ENCODE assay signal across 29 cellular contexts in the genomic region with DNA sequence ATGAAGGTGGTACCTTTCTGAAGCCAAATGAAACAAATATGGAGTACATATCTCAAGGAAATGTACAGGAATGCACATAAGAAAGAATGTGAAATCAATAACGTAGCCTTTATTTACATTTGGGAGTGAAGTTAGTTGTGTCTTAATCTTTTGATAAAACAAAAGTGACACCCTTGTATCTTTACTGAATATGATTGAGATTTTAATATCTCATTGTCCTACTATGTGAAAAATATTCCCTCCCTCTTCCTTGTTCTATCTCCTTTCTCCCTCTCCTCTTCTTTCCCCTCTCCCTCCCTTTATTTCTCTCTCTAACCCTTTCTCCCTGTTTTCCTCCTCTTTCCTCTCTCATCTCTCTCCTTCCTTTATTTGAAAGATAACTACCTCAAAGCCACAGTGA.
"Had no signal": no experiment of that assay in that cellular context is flagged by ENCODE, and none has a peak within 500 bp of the region (broad histone marks: within the 10 kb centered on the region; RNA-seq: fewer than 3 reads in every experiment).

No MANE protein-coding gene starts in this region.

- ATAC-seq: stimulated activated effector memory CD8-positive, alpha-beta T cell treated with anti-CD3 and anti-CD28 coated beads, Interleukin-12 subunit alpha, Interleukin-12 subunit beta, amount 100 ng/mL, for 72 hours; stimulated activated memory B cell treated with anti-CD40 and anti-IgM and Interleukin-4, amounts not matched to agents 10 μg/mL and 1 μg/mL and 100 μg/mL, for 72 hours; stimulated activated naive B cell treated with anti-CD40 and anti-IgM and Interleukin-4, amounts not matched to agents 10 μg/mL and 1 μg/mL and 100 μg/mL, for 72 hours; stimulated activated naive CD8-positive, alpha-beta T cell treated with anti-CD3 and anti-CD28 coated beads, Interleukin-15, amount 100 ng/mL, for 72 hours; stimulated activated naive CD8-positive, alpha-beta T cell treated with anti-CD3 and anti-CD28 coated beads, Interleukin-15, Interleukin-2, amounts not matched to agents 100 U/mL and 50 U/mL, for 24 hours; upper lobe of right lung had no signal

- H3K27me3 ChIP-seq: stomach, suprapubic skin, testis, thyroid gland, tibial artery, tibial nerve, transverse colon, upper lobe of left lung, upper lobe of right lung, uterus, vagina had no signal

- H3K36me3 ChIP-seq: stomach, suprapubic skin, thoracic aorta, thyroid gland, tibial artery, tibial nerve, transverse colon, upper lobe of left lung, upper lobe of right lung, uterus, vagina had no signal

- H3K27ac ChIP-seq: stomach, suprapubic skin, testis, thoracic aorta, thyroid gland, tibial artery, tibial nerve, transverse colon, upper lobe of left lung, upper lobe of right lung, uterus, vagina had no signal

- H3K36me3 Mint-ChIP-seq: stimulated activated effector memory CD8-positive, alpha-beta T cell treated with anti-CD3 and anti-CD28 coated beads, Interleukin-12 subunit alpha, Interleukin-12 subunit beta, amount 100 ng/mL, for 72 hours; stimulated activated memory B cell treated with anti-CD40 and anti-IgM and Interleukin-4, amounts not matched to agents 10 μg/mL and 1 μg/mL and 100 μg/mL, for 72 hours; stimulated activated naive B cell treated with anti-CD40 and anti-IgM and Interleukin-4, amounts not matched to agents 10 μg/mL and 1 μg/mL and 100 μg/mL, for 72 hours; type B pancreatic cell had no signal

- FAIRE-seq: urothelium cell line had no signal

- H3K4me1 Mint-ChIP-seq: stimulated activated effector memory CD8-positive, alpha-beta T cell treated with anti-CD3 and anti-CD28 coated beads, Interleukin-12 subunit alpha, Interleukin-12 subunit beta, amount 100 ng/mL, for 72 hours; stimulated activated memory B cell treated with anti-CD40 and anti-IgM and Interleukin-4, amounts not matched to agents 10 μg/mL and 1 μg/mL and 100 μg/mL, for 72 hours; stimulated activated naive B cell treated with anti-CD40 and anti-IgM and Interleukin-4, amounts not matched to agents 10 μg/mL and 1 μg/mL and 100 μg/mL, for 72 hours; stimulated activated naive CD8-positive, alpha-beta T cell treated with anti-CD3 and anti-CD28 coated beads, Interleukin-15, amount 100 ng/mL, for 72 hours had no signal

- DNase-seq: stimulated activated CD4-positive, alpha-beta T cell treated with anti-CD3 and anti-CD28 coated beads, Interleukin-2, amount 100 ng/mL, for 48 hours; stimulated activated CD4-positive, alpha-beta T cell treated with anti-CD3 and anti-CD28 coated beads, Interleukin-4, amount 100 ng/mL, for 1 hour; stimulated activated CD4-positive, alpha-beta T cell treated with anti-CD3 and anti-CD28 coated beads, Interleukin-4, amount 100 ng/mL, for 24 hours; stimulated activated CD4-positive, alpha-beta T cell treated with anti-CD3 and anti-CD28 coated beads, Interleukin-4, amount 100 ng/mL, for 4 hours; stimulated activated CD8-positive, alpha-beta memory T cell treated with anti-CD3 and anti-CD28 coated beads, Interleukin-4, amount 100 ng/mL, for 48 hours; stimulated activated naive B cell treated with anti-CD40 and anti-IgM and Interleukin-4, amounts not matched to agents 10 μg/mL and 1 μg/mL and 100 μg/mL, for 72 hours; stimulated activated naive CD4-positive, alpha-beta T cell; stimulated activated naive CD4-positive, alpha-beta T cell treated with Interleukin-2 at 50 U/mL for 16 hours; stimulated activated naive CD8-positive, alpha-beta T cell treated with anti-CD3 and anti-CD28 coated beads, Interleukin-15, amount 100 ng/mL, for 72 hours; stimulated activated naive CD8-positive, alpha-beta T cell treated with anti-CD3 and anti-CD28 coated beads, Interleukin-15, Interleukin-2, amounts not matched to agents 100 U/mL and 50 U/mL, for 24 hours; stomach; substantia nigra; testis; thyroid gland; tibial artery; transverse colon; trophoblast cell; upper lobe of left lung; upper lobe of right lung; uterus had no signal

- H3K27me3 Mint-ChIP-seq: stimulated activated memory B cell treated with anti-CD40 and anti-IgM and Interleukin-4, amounts not matched to agents 10 μg/mL and 1 μg/mL and 100 μg/mL, for 72 hours; stimulated activated naive B cell treated with anti-CD40 and anti-IgM and Interleukin-4, amounts not matched to agents 10 μg/mL and 1 μg/mL and 100 μg/mL, for 72 hours; stimulated activated naive CD8-positive, alpha-beta T cell treated with anti-CD3 and anti-CD28 coated beads, Interleukin-15, Interleukin-2, amounts not matched to agents 100 ng/mL and 50 ng/mL, for 24 hours; type B pancreatic cell had no signal

- H3K4me1 ChIP-seq: stomach, suprapubic skin, testis, thyroid gland, tibial artery, tibial nerve, transverse colon, upper lobe of left lung, upper lobe of right lung, uterus, vagina had no signal

- H3K27ac Mint-ChIP-seq: stimulated activated effector memory CD8-positive, alpha-beta T cell treated with anti-CD3 and anti-CD28 coated beads, Interleukin-12 subunit alpha, Interleukin-12 subunit beta, amount 100 ng/mL, for 72 hours; stimulated activated memory B cell treated with anti-CD40 and anti-IgM and Interleukin-4, amounts not matched to agents 10 μg/mL and 1 μg/mL and 100 μg/mL, for 72 hours; stimulated activated naive B cell treated with anti-CD40 and anti-IgM and Interleukin-4, amounts not matched to agents 10 μg/mL and 1 μg/mL and 100 μg/mL, for 72 hours; stimulated activated naive CD8-positive, alpha-beta T cell treated with anti-CD3 and anti-CD28 coated beads, Interleukin-15, amount 100 ng/mL, for 72 hours; stimulated activated naive CD8-positive, alpha-beta T cell treated with anti-CD3 and anti-CD28 coated beads, Interleukin-15, Interleukin-2, amounts not matched to agents 100 ng/mL and 50 ng/mL, for 24 hours; type B pancreatic cell had no signal

- H3K9me3 Mint-ChIP-seq: stimulated activated memory B cell treated with anti-CD40 and anti-IgM and Interleukin-4, amounts not matched to agents 10 μg/mL and 1 μg/mL and 100 μg/mL, for 72 hours; stimulated activated naive CD8-positive, alpha-beta T cell treated with anti-CD3 and anti-CD28 coated beads, Interleukin-15, Interleukin-2, amounts not matched to agents 100 ng/mL and 50 ng/mL, for 24 hours; type B pancreatic cell had no signal

- H3K4me3 Mint-ChIP-seq: stimulated activated effector memory CD8-positive, alpha-beta T cell treated with anti-CD3 and anti-CD28 coated beads, Interleukin-12 subunit alpha, Interleukin-12 subunit beta, amount 100 ng/mL, for 72 hours; stimulated activated memory B cell treated with anti-CD40 and anti-IgM and Interleukin-4, amounts not matched to agents 10 μg/mL and 1 μg/mL and 100 μg/mL, for 72 hours; stimulated activated naive B cell treated with anti-CD40 and anti-IgM and Interleukin-4, amounts not matched to agents 10 μg/mL and 1 μg/mL and 100 μg/mL, for 72 hours; stimulated activated naive CD8-positive, alpha-beta T cell treated with anti-CD3 and anti-CD28 coated beads, Interleukin-15, amount 100 ng/mL, for 72 hours; stimulated activated naive CD8-positive, alpha-beta T cell treated with anti-CD3 and anti-CD28 coated beads, Interleukin-15, Interleukin-2, amounts not matched to agents 100 ng/mL and 50 ng/mL, for 24 hours; type B pancreatic cell had no signal

- H3K4me3 ChIP-seq: stomach, suprapubic skin, testis, thoracic aorta, thyroid gland, tibial artery, tibial nerve, transverse colon, upper lobe of left lung, upper lobe of right lung, uterus, vagina had no signal

- H3K9me3 ChIP-seq: stomach, suprapubic skin, testis, thoracic aorta, thyroid gland, tibial artery, tibial nerve, transverse colon, upper lobe of left lung, upper lobe of right lung, uterus, vagina had no signal
